ENCODE assay signal across 19 cellular contexts in genomic region chr7:152897401-152897800, GRCh38.
"Had no signal": no experiment of that assay in that cellular context is flagged by ENCODE, and none has a peak within 500 bp of the region (broad histone marks: within the 10 kb centered on the region; RNA-seq: fewer than 3 reads in every experiment).

No MANE protein-coding gene starts in this region.

- DNase-seq: dermis blood vessel endothelial cell; dorsolateral prefrontal cortex; effector CD4-positive, alpha-beta T cell; effector memory CD4-positive, alpha-beta T cell; foreskin keratinocyte; heart left ventricle; hypothalamus; immature natural killer cell; islet precursor cell; kidney; kidney glomerular epithelial cell; left colon; left ventricle myocardium inferior; mammary epithelial cell; mesendoderm; mucosa of descending colon; naive B cell had no signal

- ATAC-seq: foreskin keratinocyte, gastroesophageal sphincter, heart left ventricle, left colon, left lobe of liver, mucosa of descending colon had no signal
